Comparison of ENCODE assay signal across 9 cellular contexts in genomic region chr20:44888226-44889103, GRCh38. TPM values are rescaled to one million over a fixed set of nuclear protein-coding genes. Genes with fewer than 3 reads are reported as not detected.
A peak's percentile ranks its signal among the peaks of the same experiment; 100 is the strongest.
DNase-seq lines count a peak whose midpoint lies in the region; ATAC-seq, FAIRE-seq and TF ChIP-seq lines count a peak whose summit lies in the region.
"Had no signal": no experiment of that assay in that cellular context is flagged by ENCODE, and none has a peak within 500 bp of the region (broad histone marks: within the 10 kb centered on the region; RNA-seq: fewer than 3 reads in every experiment).

No MANE protein-coding gene starts in this region.

- no peak for TF ChIP-seq EP300 in K562 (IDR thresholded peaks at IDR 0.05; ENCODE audit: low read length)

- H2AFZ ChIP-seq in K562 (ENCODE audit: low read depth, low read length) (no peak overlapping the region), mesenchymal stem cell (ENCODE audit: low read depth, low read length) (no peak overlapping the region)

- no peak overlapping the region for H2BK120ac ChIP-seq in mesenchymal stem cell (ENCODE audit: low read depth, low read length)

- H3K23ac ChIP-seq in mesenchymal stem cell (ENCODE audit: low read length in 2 of 2): no peak overlapping the region

- in situ Hi-C loops in K562 (cut with MboI): no loop called here

- H3K27ac ChIP-seq in K562 (ENCODE audit: extremely low read depth, low read depth, low read length): no peak overlapping the region
- H3K27ac ChIP-seq in mesenchymal stem cell (ENCODE audit: low read length, poor library complexity, severe bottlenecking): no peak overlapping the region

- no peak overlapping the region for H3K18ac ChIP-seq in mesenchymal stem cell (ENCODE audit: low read depth in 1 of 2, low read length in 2 of 2)

- POLR2A ChIA-PET in BJ (lab: Charles Lee) (no interaction called here), K562 (lab: Yijun Ruan, JAX) (interaction anchor here (0.8 to 6.5 kb wide), 6 partner anchors 9 to 222 kb away, joined by 3 to 27 read pairs (median 8); partner anchors contain the start of gene PABPC1L)

- H3K9ac ChIP-seq in K562 (ENCODE audit: insufficient read depth in 1 of 2, low read depth in 2 of 2, low read length in 2 of 2): no peak overlapping the region
- peak overlapping the region; percentile 97 for H3K9ac ChIP-seq in mesenchymal stem cell (ENCODE audit: low read length)

- H3K79me2 ChIP-seq in K562 (ENCODE audit: control insufficient read depth, insufficient read depth, low read length): peaks cover 81% of the 10 kb centered on the region

- H2AK5ac ChIP-seq in mesenchymal stem cell (ENCODE audit: low read length, severe bottlenecking): no peak overlapping the region

- no peak for TF ChIP-seq RAD21 in K562 (CRISPR knock-in tag; conservative IDR thresholded peaks at IDR 0.05 in 1 of 2, IDR thresholded peaks at IDR 0.05 in 1 of 2)

- no peaks in the 10 kb centered on the region for H3K27me3 ChIP-seq in BJ (ENCODE audit: control insufficient read depth, insufficient read depth, low read length)
- no peaks in the 10 kb centered on the region for H3K27me3 ChIP-seq in K562 (ENCODE audit: control insufficient read depth in 2 of 2, insufficient read depth in 2 of 2, low read length in 2 of 2)
- H3K27me3 ChIP-seq in mesenchymal stem cell (ENCODE audit: control insufficient read depth in 1 of 2, insufficient read depth in 1 of 2, low read length in 2 of 2): no peaks in the 10 kb centered on the region

- H3K9me3 ChIP-seq in K562 (replicated peaks; ENCODE audit: control insufficient read depth, insufficient read depth, low read depth, low read length): no peaks in the 10 kb centered on the region
- H3K9me3 ChIP-seq in mesenchymal stem cell (ENCODE audit: control insufficient read depth, low read length): no peaks in the 10 kb centered on the region

- H2BK5ac ChIP-seq in mesenchymal stem cell (ENCODE audit: low read depth, low read length, poor library complexity, severe bottlenecking): no peak overlapping the region

- H3K4me2 ChIP-seq in K562 (ENCODE audit: insufficient read depth, low read length) (no peak overlapping the region), mesenchymal stem cell (ENCODE audit: low read length, poor library complexity, severe bottlenecking) (no peak overlapping the region)

- H3K36me3 ChIP-seq in BJ (ENCODE audit: control insufficient read depth, insufficient read depth, low read length) (no peaks in the 10 kb centered on the region; the same call in 1 of the 2 replicates), K562 (ENCODE audit: control insufficient read depth, insufficient read depth, low read length) (peaks cover 62% of the 10 kb centered on the region), mesenchymal stem cell (ENCODE audit: control insufficient read depth in 1 of 2, insufficient read depth in 2 of 2, low read depth in 1 of 2, low read length in 2 of 2) (peaks cover 0 to 23% of the 10 kb centered on the region in 2 experiments)

- H3K4me1 ChIP-seq in K562 (replicated peaks in 1 of 2; ENCODE audit: control insufficient read depth in 2 of 2, insufficient read depth in 2 of 2, low read length in 2 of 2) (peaks cover 8 to 23% of the 10 kb centered on the region in 2 experiments), mesenchymal stem cell (ENCODE audit: control insufficient read depth, insufficient read depth, low read depth, low read length) (peaks cover 3% of the 10 kb centered on the region)

- H2BK12ac ChIP-seq in mesenchymal stem cell (ENCODE audit: low read length in 2 of 2): no peak overlapping the region

- no peaks in the 10 kb centered on the region for H3K79me1 ChIP-seq in mesenchymal stem cell (replicated peaks; ENCODE audit: low read length, poor library complexity, severe bottlenecking)

- DNase-seq in BJ (ENCODE audit: low read depth) (no peak), HT-29 (ENCODE audit: low spot score) (peak; percentile 62), K562 (ENCODE audit: extremely low read depth in 1 of 4, low spot score in 3 of 4) (no peak), mesenchymal stem cell (peak; percentile 37), D341Med (ENCODE audit: low spot score) (no peak), glomerular visceral epithelial cell (ENCODE audit: extremely low spot score) (no peak), DMS153 treated with DMSO at 0.1 percent for 48 hours (lab: John Stamatoyannopoulos, UW; ENCODE audit: unreplicated experiment) (no peak)
- DNase-seq: NCI-H2171 treated with DMSO at 0.1 percent for 48 hours had no signal

- CTCF ChIA-PET in BJ (lab: Yijun Ruan, JAX) (interaction anchor here (1.0 to 1.8 kb wide), 5 partner anchors 8 to 203 kb away, joined by 3 to 11 read pairs (median 4); no protein-coding TSS in a partner anchor), K562 (lab: Yijun Ruan, JAX; ENCODE audit: low intra/inter-chr PET ratio) (no interaction called here)

- H4K8ac ChIP-seq in mesenchymal stem cell (ENCODE audit: low read length): no peak overlapping the region

- no peak for TF ChIP-seq POLR2A in K562 (conservative IDR thresholded peaks at IDR 0.05)

- H3K14ac ChIP-seq in mesenchymal stem cell (ENCODE audit: low read length in 2 of 2): no peak overlapping the region

- FAIRE-seq in K562 (lab: Jason Lieb, UNC): no peak

- BruUV-seq in K562 (replicated peaks; lab: Mats Ljungman, UMichigan): no TSS peak

- peaks cover 23% of the 10 kb centered on the region for H4K20me1 ChIP-seq in K562 (replicated peaks; ENCODE audit: control insufficient read depth, insufficient read depth, low read length)

- TF ChIP-seq CTCF in BJ (IDR thresholded peaks at IDR 0.05; ENCODE audit: insufficient read depth, low read depth, low read length) (peak; percentile 35; the same call in 1 of the 2 replicates), K562 (IDR thresholded peaks at IDR 0.05 in 2 of 3, conservative IDR thresholded peaks at IDR 0.05 in 1 of 3; ENCODE audit: insufficient read depth in 2 of 3, low read depth in 1 of 3, low read length in 3 of 3) (no peak)

- ATAC-seq in K562 (no peak), HG03571 (IDR thresholded peaks at IDR 0.05; ENCODE audit: unreplicated experiment) (no peak)

- H4K91ac ChIP-seq in mesenchymal stem cell (ENCODE audit: low read length): no peak overlapping the region

- H2BK15ac ChIP-seq in mesenchymal stem cell (ENCODE audit: low read depth, poor library complexity, severe bottlenecking): no peak overlapping the region

- 75% methylated on average over 6 of the region's 6 CpGs for WGBS in K562 (ENCODE audit: insufficient coverage, low coverage, missing lambda C conversion rate)
- WGBS in mesenchymal stem cell: 98% methylated on average over 4 of the region's 6 CpGs

- no peak overlapping the region for H3K4ac ChIP-seq in mesenchymal stem cell (ENCODE audit: low read depth in 1 of 2, low read length in 2 of 2)

- H3K4me3 ChIP-seq in BJ (ENCODE audit: low read depth, low read length) (no peak overlapping the region), K562 (no peak overlapping the region), mesenchymal stem cell (ENCODE audit: insufficient read depth in 1 of 2, low read depth in 1 of 2, low read length in 2 of 2) (peak overlapping the region in 1 of 2 experiments; percentile 89)

- H3K9me1 ChIP-seq in K562 (ENCODE audit: control insufficient read depth, insufficient read depth, low read length): no peaks in the 10 kb centered on the region

- intact Hi-C loops in K562 (cut with micrococcal nuclease): no loop called here

RNA-seq across cellular contexts. Expression of gene YWHAB, which starts 3.0 kb away (rescaled TPM):
- 60.5 and 114 TPM in 2 replicates for polyA plus RNA-seq in BJ (2011; rRNA removed)
- 33.2 and 49.9 TPM in 2 replicates for polyA minus RNA-seq in BJ (2011; rRNA and poly(A)+ RNA removed)
- 71.4 and 77.9 TPM in 2 replicates for total RNA-seq in HT-29 (2014; rRNA removed; shearing (Covaris generic))
- total RNA-seq in K562 (2011; cell fraction: chromatin; rRNA removed; ENCODE audit: low replicate concordance): 25.3 and 55.8 TPM in 2 replicates
- total RNA-seq in K562 (2011; cell fraction: nucleolus; rRNA removed): 18.7 and 19.3 TPM in 2 replicates
- 38.6 and 71.2 TPM in 2 replicates for total RNA-seq in K562 (2011; cell fraction: nucleoplasm; rRNA removed)
- 60.6 and 70.0 TPM in 2 replicates for total RNA-seq in K562 (2014; rRNA removed)
- total RNA-seq in K562 (2014; rRNA removed; fragmentation: Illumina TruSeq; extraction: Trizol): 96.1 and 109 TPM in 2 replicates
- 83.8 and 90.4 TPM in 2 replicates for total RNA-seq in K562 (2015; rRNA removed; fragmentation: Illumina TruSeq; extraction: Trizol)
- total RNA-seq in K562 (2021): 178 and 180 TPM in 2 replicates
- 67.3 and 93.0 TPM in 2 replicates for polyA plus RNA-seq in K562 (2011; rRNA removed)
- 28.7 and 49.4 TPM in 2 replicates for polyA plus RNA-seq in K562 (2011; cell fraction: cytosol; rRNA removed)
- polyA plus RNA-seq in K562 (2011; cell fraction: nucleus; rRNA removed): 22.9 and 33.5 TPM in 2 replicates
- 138 and 141 TPM in 2 replicates for polyA plus RNA-seq in K562 (2012)
- polyA plus RNA-seq in K562 (2014; fragmentation: Illumina TruSeq; extraction: Trizol): 166 and 185 TPM in 2 replicates
- 100 to 1,000 TPM; 106 to 124 TPM for polyA plus RNA-seq in K562 (2014; fragmentation: Nextera tagmentation; extraction: Ambion mirVana)
- polyA plus RNA-seq in K562 (2014; rRNA removed): 78.1 and 78.3 TPM in 2 replicates
- polyA minus RNA-seq in K562 (2011; rRNA and poly(A)+ RNA removed): 67.1 and 73.1 TPM in 2 replicates
- polyA minus RNA-seq in K562 (2011; cell fraction: cytosol; rRNA and poly(A)+ RNA removed): 41.1 and 51.6 TPM in 2 replicates
- polyA minus RNA-seq in K562 (2011; cell fraction: nucleus; rRNA and poly(A)+ RNA removed): 14.5 and 26.2 TPM in 2 replicates
- 244 TPM for polyA plus RNA-seq in mesenchymal stem cell (2013, experiment 1 of 2)
- 253 TPM for polyA plus RNA-seq in mesenchymal stem cell (2013, experiment 2 of 2)

RNA-seq across cellular contexts. Expression of gene PABPC1L, which starts 21.4 kb away (rescaled TPM):
- 40.5 and 55.0 TPM in 2 replicates for polyA plus RNA-seq in BJ (2011; rRNA removed)
- polyA minus RNA-seq in BJ (2011; rRNA and poly(A)+ RNA removed): 11.0 and 12.1 TPM in 2 replicates
- total RNA-seq in HT-29 (2014; rRNA removed; shearing (Covaris generic)): 53.4 and 54.6 TPM in 2 replicates
- total RNA-seq in K562 (2011; cell fraction: chromatin; rRNA removed; ENCODE audit: low replicate concordance): 609 and 822 TPM in 2 replicates
- total RNA-seq in K562 (2011; cell fraction: nucleolus; rRNA removed): 341 and 348 TPM in 2 replicates
- 412 and 472 TPM in 2 replicates for total RNA-seq in K562 (2011; cell fraction: nucleoplasm; rRNA removed)
- total RNA-seq in K562 (2014; rRNA removed): 15.8 and 22.2 TPM in 2 replicates
- 12.6 and 13.8 TPM in 2 replicates for total RNA-seq in K562 (2014; rRNA removed; fragmentation: Illumina TruSeq; extraction: Trizol)
- 12.2 and 12.9 TPM in 2 replicates for total RNA-seq in K562 (2015; rRNA removed; fragmentation: Illumina TruSeq; extraction: Trizol)
- 38.8 and 48.2 TPM in 2 replicates for total RNA-seq in K562 (2021)
- 64.2 and 78.4 TPM in 2 replicates for polyA plus RNA-seq in K562 (2011; rRNA removed)
- 39.8 and 42.7 TPM in 2 replicates for polyA plus RNA-seq in K562 (2011; cell fraction: cytosol; rRNA removed)
- 277 and 391 TPM in 2 replicates for polyA plus RNA-seq in K562 (2011; cell fraction: nucleus; rRNA removed)
- polyA plus RNA-seq in K562 (2012): 39.2 and 228 TPM in 2 replicates
- 43.8 and 48.8 TPM in 2 replicates for polyA plus RNA-seq in K562 (2014; fragmentation: Illumina TruSeq; extraction: Trizol)
- polyA plus RNA-seq in K562 (2014; fragmentation: Nextera tagmentation; extraction: Ambion mirVana): 1 to 10 TPM; 6.0 to 7.2 TPM
- 89.7 and 90.3 TPM in 2 replicates for polyA plus RNA-seq in K562 (2014; rRNA removed)
- 19.6 and 23.4 TPM in 2 replicates for polyA minus RNA-seq in K562 (2011; rRNA and poly(A)+ RNA removed)
- polyA minus RNA-seq in K562 (2011; cell fraction: cytosol; rRNA and poly(A)+ RNA removed): 7.3 and 13.4 TPM in 2 replicates
- polyA minus RNA-seq in K562 (2011; cell fraction: nucleus; rRNA and poly(A)+ RNA removed): 52.9 and 54.2 TPM in 2 replicates
- 16.4 TPM for polyA plus RNA-seq in mesenchymal stem cell (2013, experiment 1 of 2)
- polyA plus RNA-seq in mesenchymal stem cell (2013, experiment 2 of 2): 13.8 TPM

Comparison
In these comparisons a context has a peak if more than half of its experiments do, and no peak if none do; other contexts are left out.
1. DNase-seq: peak in HT-29 (single experiment) and mesenchymal stem cell (single experiment); none in BJ (single experiment), K562 (0 of 4), D341Med (single experiment), glomerular visceral epithelial cell (single experiment) and DMS153 treated with DMSO at 0.1 percent for 48 hours (single experiment).